21 cellular contexts compared by ENCODE assay signal in genomic region chr7:155870334-155871180, GRCh38. TPM values are rescaled to one million over a fixed set of nuclear protein-coding genes. Genes with fewer than 3 reads are reported as not detected.
"Had no signal": no experiment of that assay in that cellular context is flagged by ENCODE, and none has a peak within 500 bp of the region (broad histone marks: within the 10 kb centered on the region; RNA-seq: fewer than 3 reads in every experiment).

No MANE protein-coding gene starts in this region.

- H3K79me2 ChIP-seq: hepatocyte had no signal

- H3K4me1 ChIP-seq: psoas muscle had no signal

- H3K4me2 ChIP-seq: hepatocyte had no signal

- H3K4me1 Mint-ChIP-seq: activated CD4-positive, alpha-beta T cell treated with anti-CD3 and anti-CD28 coated beads for 36 hours; activated naive CD4-positive, alpha-beta T cell treated with anti-CD3 and anti-CD28 coated beads, Interleukin-2, amount 10 ng/mL, durations not matched to agents 7 days and 5 days; activated T-helper 17 cell treated with anti-CD3 and anti-CD28 coated beads, Interleukin-2, amount 50 U/mL, for 72 hours; memory B cell; nephron; stimulated activated naive CD8-positive, alpha-beta T cell treated with anti-CD3 and anti-CD28 coated beads, Interleukin-15, amount 100 ng/mL, for 72 hours had no signal

- H3K9me3 ChIP-seq: psoas muscle, right lobe of liver, thoracic aorta had no signal

- H3K4me3 Mint-ChIP-seq: activated CD4-positive, alpha-beta T cell treated with anti-CD3 and anti-CD28 coated beads for 36 hours; activated CD8-positive, alpha-beta T cell treated with anti-CD3 and anti-CD28 coated beads for 36 hours; activated naive CD4-positive, alpha-beta T cell treated with anti-CD3 and anti-CD28 coated beads, Interleukin-2, amount 10 ng/mL, durations not matched to agents 7 days and 5 days; activated T-helper 17 cell treated with anti-CD3 and anti-CD28 coated beads, Interleukin-2, amount 50 U/mL, for 72 hours; memory B cell; nephron; stimulated activated naive CD8-positive, alpha-beta T cell treated with anti-CD3 and anti-CD28 coated beads, Interleukin-15, amount 100 ng/mL, for 72 hours had no signal

- H3K36me3 ChIP-seq: right lobe of liver, thoracic aorta, WERI-Rb-1 had no signal

- DNase-seq: activated CD4-positive, alpha-beta T cell treated with anti-CD3 and anti-CD28 coated beads for 36 hours; activated CD8-positive, alpha-beta T cell treated with anti-CD3 and anti-CD28 coated beads for 36 hours; activated naive CD4-positive, alpha-beta T cell treated with anti-CD3 and anti-CD28 coated beads, Interleukin-2, amount 10 ng/mL, durations not matched to agents 7 days and 5 days; activated T-cell treated with anti-CD3 and anti-CD28 coated beads for 4 hours; dorsolateral prefrontal cortex; left ventricle myocardium superior; stimulated activated naive CD8-positive, alpha-beta T cell treated with anti-CD3 and anti-CD28 coated beads, Interleukin-15, amount 100 ng/mL, for 72 hours; WERI-Rb-1 had no signal

- H3K4me3 ChIP-seq: dorsolateral prefrontal cortex, hepatocyte, psoas muscle, right lobe of liver, thoracic aorta had no signal

- H3K36me3 Mint-ChIP-seq: activated naive CD4-positive, alpha-beta T cell treated with anti-CD3 and anti-CD28 coated beads, Interleukin-2, amount 10 ng/mL, durations not matched to agents 7 days and 5 days; memory B cell had no signal

- H3K27ac ChIP-seq: dorsolateral prefrontal cortex, hepatocyte, psoas muscle, right lobe of liver, thoracic aorta, WERI-Rb-1 had no signal

- H3K9me3 Mint-ChIP-seq: activated CD8-positive, alpha-beta T cell treated with anti-CD3 and anti-CD28 coated beads for 36 hours; activated naive CD4-positive, alpha-beta T cell treated with anti-CD3 and anti-CD28 coated beads, Interleukin-2, amount 10 ng/mL, durations not matched to agents 7 days and 5 days; activated T-helper 17 cell treated with anti-CD3 and anti-CD28 coated beads, Interleukin-2, amount 50 U/mL, for 72 hours; stimulated activated naive CD8-positive, alpha-beta T cell treated with anti-CD3 and anti-CD28 coated beads, Interleukin-15, amount 100 ng/mL, for 72 hours had no signal

- H3K27me3 ChIP-seq: hepatocyte, right lobe of liver had no signal

- H2AFZ ChIP-seq: hepatocyte had no signal

- FAIRE-seq: astrocyte, bronchial epithelial cell had no signal

- H3K27ac Mint-ChIP-seq: activated CD4-positive, alpha-beta T cell treated with anti-CD3 and anti-CD28 coated beads for 36 hours; activated CD8-positive, alpha-beta T cell treated with anti-CD3 and anti-CD28 coated beads for 36 hours; activated naive CD4-positive, alpha-beta T cell treated with anti-CD3 and anti-CD28 coated beads, Interleukin-2, amount 10 ng/mL, durations not matched to agents 7 days and 5 days; activated T-helper 17 cell treated with anti-CD3 and anti-CD28 coated beads, Interleukin-2, amount 50 U/mL, for 72 hours; memory B cell; nephron; stimulated activated naive CD8-positive, alpha-beta T cell treated with anti-CD3 and anti-CD28 coated beads, Interleukin-15, amount 100 ng/mL, for 72 hours had no signal

RNA-seq across cellular contexts. Expression of gene SHH, which starts 58.3 kb away (rescaled TPM):
- total RNA-seq: activated CD4-positive, alpha-beta T cell treated with anti-CD3 and anti-CD28 coated beads for 36 hours; activated CD8-positive, alpha-beta T cell treated with anti-CD3 and anti-CD28 coated beads for 36 hours; activated T-helper 17 cell treated with anti-CD3 and anti-CD28 coated beads, Interleukin-2, amount 50 U/mL, for 72 hours; bronchial epithelial cell; chondrocyte; esophagus mucosa; left ventricle myocardium superior; omental fat pad; psoas muscle; T-helper 1 cell treated with Interleukin-12 subunit alpha and Interleukin-12 subunit beta and Interleukin-4 antibody, amounts not matched to agents 30 ng/mL and 1 ng/mL, for 36 hours had no signal
